Comparison of ENCODE assay signal across 16 cellular contexts in genomic region chr9:18568969-18569368, GRCh38.
DNase-seq lines count a peak whose midpoint lies in the region; ATAC-seq and TF ChIP-seq lines count a peak whose summit lies in the region.
"Had no signal": no experiment of that assay in that cellular context is flagged by ENCODE, and none has a peak within 500 bp of the region (broad histone marks: within the 10 kb centered on the region; RNA-seq: fewer than 3 reads in every experiment).

No MANE protein-coding gene starts in this region.

- no peaks in the 10 kb centered on the region for H3K9me2 ChIP-seq in MM.1S (replicated peaks; ENCODE audit: insufficient read depth, low read length)

- no peak overlapping the region for H3K27ac Mint-ChIP-seq in activated naive CD4-positive, alpha-beta T cell treated with anti-CD3 and anti-CD28 coated beads, Interleukin-2, amount 50 U/mL, for 72 hours
- H3K27ac Mint-ChIP-seq: activated naive CD8-positive, alpha-beta T cell had no signal

- no peaks in the 10 kb centered on the region for H3K9me3 ChIP-seq in MM.1S (replicated peaks; ENCODE audit: insufficient read depth, low read length)
- H3K9me3 ChIP-seq: BE2C had no signal

- no peaks in the 10 kb centered on the region for H3K36me3 ChIP-seq in MM.1S (replicated peaks; ENCODE audit: insufficient read depth, low read length)
- H3K36me3 ChIP-seq: BE2C had no signal

- no peak for ATAC-seq in activated naive CD4-positive, alpha-beta T cell treated with anti-CD3 and anti-CD28 coated beads, Interleukin-2, amount 50 U/mL, for 72 hours

- no peaks in the 10 kb centered on the region for H3K79me2 ChIP-seq in MM.1S (ENCODE audit: low read length)
- H3K79me2 ChIP-seq: hepatocyte had no signal

- no peaks in the 10 kb centered on the region for H3K4me1 ChIP-seq in MM.1S (ENCODE audit: low read length)
- H3K4me1 ChIP-seq: BE2C had no signal

- no peaks in the 10 kb centered on the region for H4K20me1 ChIP-seq in MM.1S (ENCODE audit: insufficient read depth, low read length)

- DNase-seq in ELR (ENCODE audit: low read depth) (peak; percentile 16), NCI-H2107 (lab: John Stamatoyannopoulos, UW) (peak; percentile 3), SK-N-DZ (ENCODE audit: low spot score) (peak; percentile 79), myocyte (ENCODE audit: low read depth) (peak; percentile 43), MM.1S (no peak), anterior cingulate cortex (lab: John Stamatoyannopoulos, UW) (no peak), putamen (ENCODE audit: low spot score) (no peak)
- no peak for DNase-seq in activated naive CD4-positive, alpha-beta T cell treated with anti-CD3 and anti-CD28 coated beads, Interleukin-2, amount 50 U/mL, for 72 hours (ENCODE audit: low spot score in 2 of 2)
- DNase-seq: activated CD4-positive, CD25-positive, alpha-beta regulatory T cell; BE2C; NCI-H1436; stimulated activated naive CD4-positive, alpha-beta T cell; SW 1271 had no signal

- H3F3A ChIP-seq in MM.1S (ENCODE audit: insufficient read depth, low read length), result no peaks in the 10 kb centered on the region

- no peaks in the 10 kb centered on the region for H3K36me3 Mint-ChIP-seq in activated naive CD4-positive, alpha-beta T cell treated with anti-CD3 and anti-CD28 coated beads, Interleukin-2, amount 50 U/mL, for 72 hours
- H3K36me3 Mint-ChIP-seq: activated naive CD8-positive, alpha-beta T cell had no signal

- no peaks in the 10 kb centered on the region for H3K27me3 ChIP-seq in MM.1S (replicated peaks; ENCODE audit: insufficient read depth, low read length)
- H3K27me3 ChIP-seq: BE2C, hepatocyte had no signal

- no peak overlapping the region for H3K27ac ChIP-seq in MM.1S (ENCODE audit: low read length)
- H3K27ac ChIP-seq: hepatocyte had no signal

- no peak overlapping the region for H3K4me2 ChIP-seq in MM.1S (ENCODE audit: low read depth, low read length)
- H3K4me2 ChIP-seq: hepatocyte had no signal

- no peak overlapping the region for H3K9ac ChIP-seq in MM.1S (ENCODE audit: low read length)

- TF ChIP-seq CTCF in MM.1S (IDR thresholded peaks at IDR 0.05; ENCODE audit: low read length), result no peak

- H3K4me3 ChIP-seq in MM.1S (ENCODE audit: low read length), result no peak overlapping the region
- H3K4me3 ChIP-seq: hepatocyte had no signal

- no peaks in the 10 kb centered on the region for H3K9me3 Mint-ChIP-seq in activated naive CD4-positive, alpha-beta T cell treated with anti-CD3 and anti-CD28 coated beads, Interleukin-2, amount 50 U/mL, for 72 hours
- H3K9me3 Mint-ChIP-seq: neural crest cell had no signal

- no peak overlapping the region for H2AFZ ChIP-seq in MM.1S (ENCODE audit: low read length)
- H2AFZ ChIP-seq: hepatocyte had no signal

Comparison
In these comparisons a context has a peak if more than half of its experiments do, and no peak if none do; other contexts are left out.
1. DNase-seq: peak in ELR (single experiment), NCI-H2107 (single experiment), SK-N-DZ (single experiment) and myocyte (single experiment); none in MM.1S (single experiment), anterior cingulate cortex (0 of 58), putamen (single experiment) and activated naive CD4-positive, alpha-beta T cell treated with anti-CD3 and anti-CD28 coated beads, Interleukin-2, amount 50 U/mL, for 72 hours (0 of 2).